Comparison of ENCODE assay signal across 18 cellular contexts in the genomic region with DNA sequence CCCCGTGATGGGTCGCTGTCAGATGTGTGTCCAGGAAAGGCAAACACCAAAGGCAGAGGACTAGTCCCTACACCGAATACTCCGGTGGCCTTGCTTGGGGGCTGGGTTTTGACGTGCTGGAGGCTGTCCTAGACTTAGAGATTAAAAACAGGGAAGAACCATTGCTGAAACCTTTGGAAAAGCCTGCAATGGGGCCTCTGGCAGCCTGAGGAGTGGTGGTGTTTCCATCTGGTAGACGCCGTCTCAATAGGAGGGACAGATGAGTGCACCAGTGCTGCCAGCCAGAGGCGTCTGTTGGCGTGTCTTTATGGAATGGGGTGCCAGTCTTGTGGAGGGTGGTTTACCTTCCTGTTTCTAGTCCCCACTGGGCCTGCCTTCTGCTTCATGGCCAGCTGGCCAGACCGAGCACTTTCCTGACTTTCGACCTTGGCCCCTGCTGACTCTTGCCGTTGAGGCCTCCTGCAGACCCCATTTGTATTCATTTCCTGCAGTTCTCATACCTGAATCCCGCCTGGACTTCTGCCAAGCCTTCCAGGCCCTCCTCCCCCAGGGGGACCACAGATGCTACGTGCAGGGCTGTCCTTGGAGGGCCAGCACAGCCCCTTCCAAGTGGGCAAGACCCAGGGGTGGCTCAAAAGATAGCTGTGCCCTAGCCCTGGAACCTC. TPM values are rescaled to one million over a fixed set of nuclear protein-coding genes. Genes with fewer than 3 reads are reported as not detected.
DNase-seq lines count a peak whose midpoint lies in the region; ATAC-seq, FAIRE-seq and TF ChIP-seq lines count a peak whose summit lies in the region.
"Had no signal": no experiment of that assay in that cellular context is flagged by ENCODE, and none has a peak within 500 bp of the region (broad histone marks: within the 10 kb centered on the region; RNA-seq: fewer than 3 reads in every experiment).

No MANE protein-coding gene starts in this region.

- TF ChIP-seq EP300 in HepG2 (IDR thresholded peaks at IDR 0.05; ENCODE audit: low read depth in 2 of 2, low read length in 2 of 2) (no peak; a peak in 1 of 4 replicates), HepG2 (CRISPR knock-in tag; IDR thresholded peaks at IDR 0.05; ENCODE audit: borderline replicate concordance) (no peak)

- TF ChIP-seq RAD21 in HepG2 (CRISPR knock-in tag; IDR thresholded peaks at IDR 0.05): no peak

- H3K79me2 ChIP-seq in OCI-LY1 (ENCODE audit: insufficient read depth, low read length): no peaks in the 10 kb centered on the region
- H3K79me2 ChIP-seq in HepG2 (ENCODE audit: insufficient read depth, low read length): no peaks in the 10 kb centered on the region
- H3K79me2 ChIP-seq: parathyroid adenoma had no signal

- H3K36me3 ChIP-seq in OCI-LY1 (ENCODE audit: insufficient read depth, low read length) (peaks cover 55% of the 10 kb centered on the region), HepG2 (replicated peaks in 1 of 2; ENCODE audit: control insufficient read depth in 1 of 2, insufficient read depth in 2 of 2, low read length in 2 of 2) (peaks cover 9 to 14% of the 10 kb centered on the region in 2 experiments; a peak in 4 of 5 replicates), tibial artery (peaks cover 11 to 50% (median 37%) of the 10 kb centered on the region in 3 donors)

- TF ChIP-seq POLR2A in HepG2 (IDR thresholded peaks at IDR 0.05; ENCODE audit: insufficient read depth in 1 of 2, low read depth in 2 of 2, low read length in 2 of 2): no peak

- H3K9me2 ChIP-seq in OCI-LY1 (ENCODE audit: low read depth, low read length): no peaks in the 10 kb centered on the region

- H3K27me3 ChIP-seq in OCI-LY1 (ENCODE audit: insufficient read depth, low read length) (no peaks in the 10 kb centered on the region), HepG2 (ENCODE audit: control insufficient read depth in 1 of 2, insufficient read depth in 2 of 2, low read length in 2 of 2) (no peaks in the 10 kb centered on the region), tibial artery (no peaks in the 10 kb centered on the region)

- H3K4me2 ChIP-seq in OCI-LY1 (ENCODE audit: low read length): no peak overlapping the region
- H3K4me2 ChIP-seq in HepG2 (ENCODE audit: low read depth, low read length): no peak overlapping the region
- H3K4me2 ChIP-seq: smooth muscle cell had no signal

- peak overlapping the region; percentile 47 for H3K27ac ChIP-seq in OCI-LY1 (ENCODE audit: low read depth, low read length, poor library complexity, severe bottlenecking)
- H3K27ac ChIP-seq in HepG2 (ENCODE audit: extremely low read length, insufficient read depth, low read length): peak overlapping the region; percentile 40
- H3K27ac ChIP-seq in tibial artery: no peak overlapping the region
- H3K27ac ChIP-seq: parathyroid adenoma had no signal

- in situ Hi-C loops in HepG2 (cut with HindIII; ENCODE audit: extremely low pct_ligation_motif_present, low pct_unique_long_range_greater_than_20kb): no loop called here

- H3K9me3 ChIP-seq in OCI-LY1 (ENCODE audit: low read length) (no peaks in the 10 kb centered on the region), HepG2 (ENCODE audit: low read length) (no peaks in the 10 kb centered on the region), tibial artery (no peaks in the 10 kb centered on the region)

- no peak overlapping the region for H2AFZ ChIP-seq in OCI-LY1 (ENCODE audit: low read length)
- no peak overlapping the region for H2AFZ ChIP-seq in HepG2 (ENCODE audit: low read length)
- H2AFZ ChIP-seq: parathyroid adenoma had no signal

- BruUV-seq in HepG2 (replicated peaks; lab: Mats Ljungman, UMichigan): no TSS peak

- ATAC-seq in HepG2 (peak; percentile 10; the same call in 1 of the 3 replicates), GM18870 (IDR thresholded peaks at IDR 0.05; ENCODE audit: unreplicated experiment) (no peak)
- ATAC-seq: CD8-positive, alpha-beta T cell; stimulated activated memory B cell treated with anti-CD40 and anti-IgM and Interleukin-4, amounts not matched to agents 10 μg/mL and 1 μg/mL and 100 μg/mL, for 72 hours had no signal

- no peaks in the 10 kb centered on the region for H3F3A ChIP-seq in OCI-LY1 (ENCODE audit: insufficient read depth, low read length)

- intact Hi-C loops in HepG2 (cut with micrococcal nuclease; ENCODE audit: unreplicated experiment): no loop called here
- intact Hi-C loops in tibial artery (cut with DNase I; ENCODE audit: low total_unique reads): no loop called here

- 87% methylated on average over 10 of the region's 14 CpGs for WGBS in HepG2 (ENCODE audit: low lambda C conversion rate)

- POLR2A ChIA-PET in HepG2 (lab: Yijun Ruan, JAX): no interaction called here

- H4K20me1 ChIP-seq in OCI-LY1 (ENCODE audit: insufficient read depth, low read length): no peaks in the 10 kb centered on the region
- no peaks in the 10 kb centered on the region for H4K20me1 ChIP-seq in HepG2 (ENCODE audit: insufficient read depth, low read length)

- H3K4me3 ChIP-seq in OCI-LY1 (ENCODE audit: low read depth, low read length, poor library complexity, severe bottlenecking) (no peak overlapping the region), HepG2 (replicated peaks in 1 of 3; ENCODE audit: insufficient read depth in 1 of 3, low read depth in 2 of 3, low read length in 3 of 3) (no peak overlapping the region), tibial artery (no peak overlapping the region)
- H3K4me3 ChIP-seq: smooth muscle cell had no signal

- peak; percentile 45 for DNase-seq in activated effector memory CD4-positive, alpha-beta T cell treated with anti-CD3 and anti-CD28 coated beads, Interleukin-2, amount 50 U/mL, for 16 hours
- DNase-seq in activated effector memory CD4-positive, alpha-beta T cell treated with Interleukin-2 at 50 U/mL for 16 hours: no peak
- DNase-seq in HepG2 (ENCODE audit: low spot score) (peak; percentile 47), tibial artery (peak; percentile 13 to 59), NCI-H2196 treated with DMSO at 0.1 percent for 48 hours (lab: John Stamatoyannopoulos, UW; ENCODE audit: unreplicated experiment) (no peak), NCI-H2029 treated with DMSO at 0.1 percent for 48 hours (lab: John Stamatoyannopoulos, UW) (no peak)
- DNase-seq: activated CD4-positive, alpha-beta T cell treated with anti-CD3 and anti-CD28 coated beads, Interleukin-2, amount 50 U/mL, for 1 hour; activated T-cell treated with anti-CD3 and anti-CD28 coated beads, Interleukin-2, amount 50 U/mL, for 48 hours; amniotic stem cell; EL; NCI-H1092; NCI-H345 had no signal

- CTCF ChIA-PET in HepG2 (lab: Yijun Ruan, JAX; ENCODE audit: low intra/inter-chr PET ratio, low total read pairs): no interaction called here

- TF ChIP-seq CTCF in OCI-LY1 (IDR thresholded peaks at IDR 0.05; ENCODE audit: low read length) (no peak), HepG2 (CRISPR knock-in tag; IDR thresholded peaks at IDR 0.05) (no peak), tibial artery (IDR thresholded peaks at IDR 0.05) (no peak)

- FAIRE-seq in HepG2 (lab: Jason Lieb, UNC): no peak

- H3K9ac ChIP-seq in OCI-LY1 (ENCODE audit: low read length) (no peak overlapping the region), HepG2 (ENCODE audit: insufficient read depth, low read depth, low read length) (no peak overlapping the region)
- H3K9ac ChIP-seq: parathyroid adenoma had no signal

- H3K4me1 ChIP-seq in OCI-LY1 (ENCODE audit: insufficient read depth, low read length, severe bottlenecking) (peaks cover 34% of the 10 kb centered on the region), HepG2 (ENCODE audit: insufficient read depth, low read length) (peaks cover 43% of the 10 kb centered on the region), tibial artery (no peaks in the 10 kb centered on the region)
- H3K4me1 ChIP-seq: parathyroid adenoma had no signal

RNA-seq across cellular contexts. Expression of a gene that starts 2.0 kb away (rescaled TPM):
- 3.7 and 7.1 TPM in 2 replicates for total RNA-seq in HepG2 (2016; rRNA removed; fragmentation: Illumina TruSeq; extraction: Trizol)
- 9.5 and 9.7 TPM in 2 replicates for total RNA-seq in HepG2 (2016; cell fraction: cytosol; rRNA removed; fragmentation: Illumina TruSeq; extraction: Trizol; ENCODE audit: low read depth)
- total RNA-seq in HepG2 (2016; cell fraction: insoluble cytoplasmic fraction; rRNA removed; fragmentation: Illumina TruSeq; extraction: Trizol): 4.1 and 7.3 TPM in 2 replicates
- 11.1 and 12.4 TPM in 2 replicates for total RNA-seq in HepG2 (2016; cell fraction: membrane; rRNA removed; fragmentation: Illumina TruSeq; extraction: Trizol)
- total RNA-seq in HepG2 (2016; cell fraction: nucleus; rRNA removed; fragmentation: Illumina TruSeq; extraction: Trizol): 11.8 and 13.6 TPM in 2 replicates
- 11.1 and 13.0 TPM in 2 replicates for polyA plus RNA-seq in HepG2 (2011; rRNA removed)
- polyA plus RNA-seq in HepG2 (2011; cell fraction: cytosol; rRNA removed): 5.4 and 7.4 TPM in 2 replicates
- polyA plus RNA-seq in HepG2 (2011; cell fraction: nucleus; rRNA removed): 37.1 and 37.7 TPM in 2 replicates
- polyA plus RNA-seq in HepG2 (2012): 7.2 and 10.3 TPM in 2 replicates
- 10.1 and 11.6 TPM in 2 replicates for polyA plus RNA-seq in HepG2 (2016; cell fraction: cytosol; fragmentation: Illumina TruSeq; extraction: Trizol; ENCODE audit: low read depth)
- polyA plus RNA-seq in HepG2 (2016; cell fraction: insoluble cytoplasmic fraction; fragmentation: Illumina TruSeq; extraction: Trizol; ENCODE audit: low read depth): 2.9 and 3.5 TPM in 2 replicates
- 9.6 and 10.1 TPM in 2 replicates for polyA plus RNA-seq in HepG2 (2016; cell fraction: membrane; fragmentation: Illumina TruSeq; extraction: Trizol; ENCODE audit: low read depth)
- polyA plus RNA-seq in HepG2 (2016; cell fraction: nucleus; fragmentation: Illumina TruSeq; extraction: Trizol; ENCODE audit: insufficient read depth, low read depth): 15.7 and 20.9 TPM in 2 replicates
- 12.4 and 52.9 TPM in 2 replicates for polyA minus RNA-seq in HepG2 (2011; rRNA and poly(A)+ RNA removed; ENCODE audit: low replicate concordance)
- 3.9 and 4.6 TPM in 2 replicates for polyA minus RNA-seq in HepG2 (2011; cell fraction: cytosol; rRNA and poly(A)+ RNA removed)
- 13.1 and 20.5 TPM in 2 replicates for polyA minus RNA-seq in HepG2 (2011; cell fraction: nucleus; rRNA and poly(A)+ RNA removed)

RNA-seq across cellular contexts. Expression of a gene that starts 41.1 kb away (rescaled TPM):
- total RNA-seq in HepG2 (2016; rRNA removed; fragmentation: Illumina TruSeq; extraction: Trizol): 2.5 and 3.6 TPM in 2 replicates
- 0.97 and 1.0 TPM in 2 replicates for total RNA-seq in HepG2 (2016; cell fraction: cytosol; rRNA removed; fragmentation: Illumina TruSeq; extraction: Trizol; ENCODE audit: low read depth)
- total RNA-seq in HepG2 (2016; cell fraction: insoluble cytoplasmic fraction; rRNA removed; fragmentation: Illumina TruSeq; extraction: Trizol): 2.1 and 3.8 TPM in 2 replicates
- 1.3 and 1.6 TPM in 2 replicates for total RNA-seq in HepG2 (2016; cell fraction: membrane; rRNA removed; fragmentation: Illumina TruSeq; extraction: Trizol)
- total RNA-seq in HepG2 (2016; cell fraction: nucleus; rRNA removed; fragmentation: Illumina TruSeq; extraction: Trizol): 7.6 and 7.9 TPM in 2 replicates
- 1.1 and 1.3 TPM in 2 replicates for polyA plus RNA-seq in HepG2 (2011; rRNA removed)
- 0.40 and 0.46 TPM in 2 replicates for polyA plus RNA-seq in HepG2 (2011; cell fraction: cytosol; rRNA removed)
- 5.4 and 5.9 TPM in 2 replicates for polyA plus RNA-seq in HepG2 (2011; cell fraction: nucleus; rRNA removed)
- 0.97 and 1.2 TPM in 2 replicates for polyA plus RNA-seq in HepG2 (2012)
- 0.16 and 0.18 TPM in 2 replicates for polyA plus RNA-seq in HepG2 (2016; cell fraction: cytosol; fragmentation: Illumina TruSeq; extraction: Trizol; ENCODE audit: low read depth)
- 1.1 and 1.7 TPM in 2 replicates for polyA plus RNA-seq in HepG2 (2016; cell fraction: insoluble cytoplasmic fraction; fragmentation: Illumina TruSeq; extraction: Trizol; ENCODE audit: low read depth)
- polyA plus RNA-seq in HepG2 (2016; cell fraction: membrane; fragmentation: Illumina TruSeq; extraction: Trizol; ENCODE audit: low read depth): 0.21 and 0.31 TPM in 2 replicates
- polyA plus RNA-seq in HepG2 (2016; cell fraction: nucleus; fragmentation: Illumina TruSeq; extraction: Trizol; ENCODE audit: insufficient read depth, low read depth): 12.5 and 14.1 TPM in 2 replicates
- 1.5 and 3.9 TPM in 2 replicates for polyA minus RNA-seq in HepG2 (2011; rRNA and poly(A)+ RNA removed; ENCODE audit: low replicate concordance)
- 0.89 and 1.1 TPM in 2 replicates for polyA minus RNA-seq in HepG2 (2011; cell fraction: cytosol; rRNA and poly(A)+ RNA removed)
- 4.4 and 5.1 TPM in 2 replicates for polyA minus RNA-seq in HepG2 (2011; cell fraction: nucleus; rRNA and poly(A)+ RNA removed)

Comparison
In these comparisons a context has a peak if more than half of its experiments do, and no peak if none do; other contexts are left out.
1. DNase-seq: peak in activated effector memory CD4-positive, alpha-beta T cell treated with anti-CD3 and anti-CD28 coated beads, Interleukin-2, amount 50 U/mL, for 16 hours (single experiment), HepG2 (single experiment) and tibial artery (2 of 2); none in activated effector memory CD4-positive, alpha-beta T cell treated with Interleukin-2 at 50 U/mL for 16 hours (single experiment), NCI-H2196 treated with DMSO at 0.1 percent for 48 hours (single experiment) and NCI-H2029 treated with DMSO at 0.1 percent for 48 hours (single experiment).
2. H3K27ac ChIP-seq: peak in OCI-LY1 (single experiment) and HepG2 (single experiment); none in tibial artery (0 of 2).